ENCODE assay signal across 8 cellular contexts in the genomic region with DNA sequence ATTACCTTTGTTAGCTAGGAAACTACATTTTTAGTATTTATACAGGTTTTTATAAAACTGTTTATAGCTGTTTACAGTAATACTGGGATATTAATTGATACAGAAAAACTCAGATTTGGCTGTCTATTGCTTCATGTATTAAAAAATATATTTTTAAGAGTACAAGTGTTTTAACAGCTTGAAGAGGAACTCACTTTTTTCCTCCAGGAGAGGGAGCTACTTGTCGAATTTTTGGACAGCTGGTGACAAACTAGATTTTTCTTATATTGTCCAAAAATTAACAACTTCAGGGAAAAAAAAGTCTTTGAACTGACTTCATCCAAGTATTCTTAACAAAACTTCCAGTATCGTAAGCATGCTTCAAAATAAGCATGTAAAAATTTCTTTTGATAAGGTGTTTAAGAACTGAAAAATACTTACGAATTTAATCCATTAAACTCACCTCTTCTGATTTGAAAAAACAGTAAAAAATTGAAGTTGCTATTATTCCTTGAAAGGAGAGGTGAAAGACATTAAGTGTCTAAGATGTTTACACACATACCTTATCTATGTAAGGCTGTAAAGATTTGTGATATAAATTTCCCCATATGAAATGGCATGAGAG.
A peak's percentile ranks its signal among the peaks of the same experiment; 100 is the strongest.
DNase-seq lines count a peak whose midpoint lies in the region; ATAC-seq and TF ChIP-seq lines count a peak whose summit lies in the region.

No MANE protein-coding gene starts in this region.

- H3K4me3 ChIP-seq in cardiac fibroblast (replicated peaks in 1 of 2; ENCODE audit: low read depth in 2 of 2, low read length in 2 of 2), result peak overlapping the region in 1 of 2 donors; percentile 76

- DNase-seq in NCI-H446 (lab: John Stamatoyannopoulos, UW) (peak; percentile 46 to 69), cardiac fibroblast (ENCODE audit: low read depth in 2 of 2) (peak; percentile 84 to 89), middle frontal gyrus (ENCODE audit: extremely low spot score, low spot score) (peak; percentile 63), activated T-cell treated with anti-CD3 and anti-CD28 coated beads for 4 hours (no peak)

- ATAC-seq in HG02588 (IDR thresholded peaks at IDR 0.05; ENCODE audit: unreplicated experiment) (no peak), HG02571 (IDR thresholded peaks at IDR 0.05; ENCODE audit: unreplicated experiment) (no peak)

- peak; percentile 72 for TF ChIP-seq CTCF in 22Rv1 (IDR thresholded peaks at IDR 0.05)
- peak; percentile 54; the same call in 2 of the 3 replicates for TF ChIP-seq CTCF in GM12872 (IDR thresholded peaks at IDR 0.05; ENCODE audit: insufficient read depth, low read depth, low read length)
- TF ChIP-seq CTCF in cardiac fibroblast (IDR thresholded peaks at IDR 0.05; ENCODE audit: low read depth, low read length), result peak; percentile 57

- no peak overlapping the region for H3K27ac ChIP-seq in 22Rv1
